Comparison of ENCODE assay signal across 8 cellular contexts in genomic region chr21:31173881-31174555, GRCh38.
A peak's percentile ranks its signal among the peaks of the same experiment; 100 is the strongest.
DNase-seq lines count a peak whose midpoint lies in the region; ATAC-seq, FAIRE-seq and TF ChIP-seq lines count a peak whose summit lies in the region.

No MANE protein-coding gene starts in this region.

- H3K36me3 ChIP-seq in kidney (ENCODE audit: control insufficient read depth in 1 of 2, insufficient read depth in 2 of 2, low read length in 2 of 2): no peaks in the 10 kb centered on the region

- no peak for ATAC-seq in activated CD8-positive, alpha-beta memory T cell treated with anti-CD3 and anti-CD28 coated beads, Interleukin-2, amount 10 ng/mL, durations not matched to agents 7 days and 5 days
- ATAC-seq in naive B cell (ENCODE audit: low read depth in 2 of 2): no peak
- ATAC-seq in GM18861 (IDR thresholded peaks at IDR 0.05; ENCODE audit: unreplicated experiment): no peak

- FAIRE-seq in kidney (lab: Jason Lieb, UNC): no peak

- H3K4me1 ChIP-seq in kidney (ENCODE audit: control insufficient read depth in 1 of 2, insufficient read depth in 1 of 2, low read depth in 1 of 2, low read length in 2 of 2): peaks cover 0 to 8% of the 10 kb centered on the region in 2 donors

- H3K27ac Mint-ChIP-seq in activated CD8-positive, alpha-beta memory T cell treated with anti-CD3 and anti-CD28 coated beads, Interleukin-2, amount 10 ng/mL, durations not matched to agents 7 days and 5 days: no peak overlapping the region
- H3K27ac Mint-ChIP-seq in naive B cell: peak overlapping the region in 4 of 6 donors; percentile 14 to 95 (median 55)

- H3K36me3 Mint-ChIP-seq in activated CD8-positive, alpha-beta memory T cell treated with anti-CD3 and anti-CD28 coated beads, Interleukin-2, amount 10 ng/mL, durations not matched to agents 7 days and 5 days: no peaks in the 10 kb centered on the region
- H3K36me3 Mint-ChIP-seq in naive B cell: no peaks in the 10 kb centered on the region

- H3K4me1 Mint-ChIP-seq in activated CD8-positive, alpha-beta memory T cell treated with anti-CD3 and anti-CD28 coated beads, Interleukin-2, amount 10 ng/mL, durations not matched to agents 7 days and 5 days: peaks cover 11% of the 10 kb centered on the region
- H3K4me1 Mint-ChIP-seq in naive B cell: peaks cover 5 to 18% (median 17%) of the 10 kb centered on the region in 3 donors

- no peak overlapping the region for H3K4me3 Mint-ChIP-seq in activated CD8-positive, alpha-beta memory T cell treated with anti-CD3 and anti-CD28 coated beads, Interleukin-2, amount 10 ng/mL, durations not matched to agents 7 days and 5 days
- H3K4me3 Mint-ChIP-seq in naive B cell: peak overlapping the region in 5 of 8 donors; percentile 48 to 86 (median 71)

- no peaks in the 10 kb centered on the region for H3K9me3 Mint-ChIP-seq in activated CD8-positive, alpha-beta memory T cell treated with anti-CD3 and anti-CD28 coated beads, Interleukin-2, amount 10 ng/mL, durations not matched to agents 7 days and 5 days (ENCODE audit: low read depth)
- no peaks in the 10 kb centered on the region for H3K9me3 Mint-ChIP-seq in naive B cell

- H3K9ac ChIP-seq in kidney (ENCODE audit: low read length in 2 of 2): no peak overlapping the region

- TF ChIP-seq CTCF in coronary artery (IDR thresholded peaks at IDR 0.05) (no peak), kidney (IDR thresholded peaks at IDR 0.05; ENCODE audit: borderline replicate concordance, extremely low read depth, insufficient read depth) (no peak)

- intact Hi-C loops in kidney (cut with DNase I): no loop called here

- no peaks in the 10 kb centered on the region for H3K9me3 ChIP-seq in kidney (ENCODE audit: control insufficient read depth in 1 of 2, low read length in 2 of 2)

- H3K4me3 ChIP-seq in coronary artery: peak overlapping the region; percentile 38
- no peak overlapping the region for H3K4me3 ChIP-seq in kidney (ENCODE audit: low read length in 2 of 2)

- CTCF ChIA-PET in activated CD8-positive, alpha-beta memory T cell treated with anti-CD3 and anti-CD28 coated beads, Interleukin-2, amount 10 ng/mL, durations not matched to agents 7 days and 5 days (lab: Charles Lee): no interaction called here

- DNase-seq in activated CD8-positive, alpha-beta memory T cell treated with anti-CD3 and anti-CD28 coated beads, Interleukin-2, amount 50 U/mL, for 4 hours: peak; percentile 20
- no peak for DNase-seq in activated CD8-positive, alpha-beta memory T cell treated with anti-CD3 and anti-CD28 coated beads, Interleukin-2, amount 10 ng/mL, durations not matched to agents 7 days and 5 days
- DNase-seq in coronary artery (ENCODE audit: low spot score): no peak
- DNase-seq in naive B cell: no peak
- peak; percentile 53 for DNase-seq in ureter (ENCODE audit: low spot score)
- no peak for DNase-seq in NCI-H146 (lab: John Stamatoyannopoulos, UW)
- DNase-seq in kidney: no peak

- no peaks in the 10 kb centered on the region for H3K27me3 Mint-ChIP-seq in activated CD8-positive, alpha-beta memory T cell treated with anti-CD3 and anti-CD28 coated beads, Interleukin-2, amount 10 ng/mL, durations not matched to agents 7 days and 5 days
- no peaks in the 10 kb centered on the region for H3K27me3 Mint-ChIP-seq in naive B cell

- H3K27ac ChIP-seq in coronary artery (peak overlapping the region in 1 of 2 donors; percentile 66), kidney (ENCODE audit: low read depth in 2 of 2, low read length in 2 of 2) (no peak overlapping the region)

Comparison
In these comparisons a context has a peak if more than half of its experiments do, and no peak if none do; other contexts are left out.
1. DNase-seq: peak in activated CD8-positive, alpha-beta memory T cell treated with anti-CD3 and anti-CD28 coated beads, Interleukin-2, amount 50 U/mL, for 4 hours (single experiment) and ureter (single experiment); none in activated CD8-positive, alpha-beta memory T cell treated with anti-CD3 and anti-CD28 coated beads, Interleukin-2, amount 10 ng/mL, durations not matched to agents 7 days and 5 days (single experiment), coronary artery (single experiment), naive B cell (single experiment), NCI-H146 (single experiment) and kidney (single experiment).